ENCODE assay signal across 8 cellular contexts in the genomic region with DNA sequence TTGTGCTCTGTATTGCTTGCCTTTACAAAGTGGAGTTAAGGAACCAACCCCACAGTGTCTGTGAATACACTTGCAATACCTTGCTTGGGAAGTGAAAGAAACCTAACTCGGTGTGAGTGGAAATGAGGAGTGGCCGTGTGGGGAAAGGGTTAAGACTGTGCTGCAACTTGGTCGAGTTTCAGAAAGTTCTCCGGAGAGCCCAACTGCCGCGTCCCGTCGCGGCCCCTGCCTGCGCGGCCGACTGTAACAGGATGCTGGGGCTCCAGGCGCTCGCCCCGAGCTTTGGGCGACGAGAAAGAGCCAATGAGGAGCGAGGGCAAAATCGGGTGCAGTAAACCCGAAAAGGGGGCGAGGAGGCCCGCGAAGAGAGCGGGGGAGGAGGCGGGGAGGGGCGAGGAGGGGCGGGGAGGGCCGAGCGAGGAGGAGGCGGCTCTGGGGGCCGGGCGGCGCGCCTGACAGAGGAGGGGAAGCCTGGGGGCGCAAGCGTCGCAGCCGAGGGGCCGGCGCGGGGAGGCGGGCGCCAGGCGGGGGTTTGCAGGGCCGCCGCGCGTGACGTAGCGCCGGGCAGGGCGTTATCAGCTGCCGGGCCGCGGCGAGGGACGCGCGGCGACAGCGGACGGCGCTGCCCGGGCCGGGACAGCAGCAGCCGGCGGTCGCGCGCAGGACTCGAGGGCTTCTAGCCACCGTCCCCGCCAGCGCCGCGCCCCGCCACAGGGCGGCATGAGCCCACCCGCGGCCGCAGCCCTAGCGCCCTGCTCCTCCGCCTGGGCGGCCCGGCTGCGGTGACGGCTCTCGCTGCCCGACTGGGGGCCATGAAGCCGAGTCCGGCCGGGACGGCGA. TPM values are rescaled to one million over a fixed set of nuclear protein-coding genes. Genes with fewer than 3 reads are reported as not detected.
DNase-seq lines count a peak whose midpoint lies in the region; ATAC-seq and TF ChIP-seq lines count a peak whose summit lies in the region.

Gene DACT1 (plus strand): TSS at position 572 of the 840 bp plus-strand sequence. CDS start 241 bp downstream, at position 813.

- no peaks in the 10 kb centered on the region for H3K36me3 ChIP-seq in testis (ENCODE audit: low read depth, missing control alignments)

- H3K9me3 Mint-ChIP-seq in activated T-helper 1 cell treated with anti-CD3 and anti-CD28 coated beads, Interleukin-12 subunit alpha, Interleukin-12 subunit beta, Interleukin-2, Interleukin-4 antibody, amounts not matched to agents 30 ng/mL and 10 ng/mL and 1 ng/mL, durations not matched to agents 14 hours and 24 hours and 36 hours: no peaks in the 10 kb centered on the region
- H3K9me3 Mint-ChIP-seq in natural killer cell treated with Interleukin-12 subunit alpha and Interleukin-12 subunit beta and Interleukin-15 and Interleukin-18, amount 100 ng/mL, for 72 hours: no peaks in the 10 kb centered on the region

- H3K36me3 Mint-ChIP-seq in activated T-helper 1 cell treated with anti-CD3 and anti-CD28 coated beads, Interleukin-12 subunit alpha, Interleukin-12 subunit beta, Interleukin-2, Interleukin-4 antibody, amounts not matched to agents 30 ng/mL and 10 ng/mL and 1 ng/mL, durations not matched to agents 14 hours and 24 hours and 36 hours (ENCODE audit: low read depth): no peaks in the 10 kb centered on the region
- H3K36me3 Mint-ChIP-seq in natural killer cell treated with Interleukin-12 subunit alpha and Interleukin-12 subunit beta and Interleukin-15 and Interleukin-18, amount 100 ng/mL, for 72 hours: no peaks in the 10 kb centered on the region

- peaks cover 37% of the 10 kb centered on the region for H3K27me3 Mint-ChIP-seq in activated T-helper 1 cell treated with anti-CD3 and anti-CD28 coated beads, Interleukin-12 subunit alpha, Interleukin-12 subunit beta, Interleukin-2, Interleukin-4 antibody, amounts not matched to agents 30 ng/mL and 10 ng/mL and 1 ng/mL, durations not matched to agents 14 hours and 24 hours and 36 hours (ENCODE audit: insufficient read depth)
- H3K27me3 Mint-ChIP-seq in natural killer cell treated with Interleukin-12 subunit alpha and Interleukin-12 subunit beta and Interleukin-15 and Interleukin-18, amount 100 ng/mL, for 72 hours: peaks cover 25 to 47% of the 10 kb centered on the region in 2 donors

- H3K4me3 ChIP-seq in fibroblast of villous mesenchyme (ENCODE audit: low read depth, low read length) (peak within 1 kb of the TSS; percentile 72), testis (peak within 1 kb of the TSS; percentile 70 to 75)

- TF ChIP-seq POLR2A in testis (IDR thresholded peaks at IDR 0.05): no peak

- 0% methylated on average over 25 to 81 of the region's 94 CpGs for WGBS in testis, 2 donors

- intact Hi-C loops in activated T-helper 1 cell treated with anti-CD3 and anti-CD28 coated beads, Interleukin-12 subunit alpha, Interleukin-12 subunit beta, Interleukin-2, Interleukin-4 antibody, amounts not matched to agents 30 ng/mL and 10 ng/mL and 1 ng/mL, durations not matched to agents 14 hours and 24 hours and 36 hours (cut with micrococcal nuclease): loop anchor here (1.0 to 5.0 kb wide), 11 partner anchors 25 to 845 kb away; partner anchors contain the start of genes ARID4A, DAAM1, JKAMP and KIAA0586
- intact Hi-C loops in testis (cut with DNase I; ENCODE audit: low total_unique reads): no loop called here

- peak within 1 kb of the TSS; percentile 75 for H3K27ac Mint-ChIP-seq in activated T-helper 1 cell treated with anti-CD3 and anti-CD28 coated beads, Interleukin-12 subunit alpha, Interleukin-12 subunit beta, Interleukin-2, Interleukin-4 antibody, amounts not matched to agents 30 ng/mL and 10 ng/mL and 1 ng/mL, durations not matched to agents 14 hours and 24 hours and 36 hours
- H3K27ac Mint-ChIP-seq in natural killer cell treated with Interleukin-12 subunit alpha and Interleukin-12 subunit beta and Interleukin-15 and Interleukin-18, amount 100 ng/mL, for 72 hours: no peak within 1 kb of the TSS

- DNase-seq in NCI-H1417 (lab: John Stamatoyannopoulos, UW) (peak; percentile 21 to 69 (median 43)), NCI-H1417 treated with DMSO at 0.1 percent for 48 hours (lab: John Stamatoyannopoulos, UW) (no peak), NCI-H748 (lab: John Stamatoyannopoulos, UW; ENCODE audit: unreplicated experiment) (peak; percentile 70), fibroblast of villous mesenchyme (ENCODE audit: low read depth) (peak; percentile 88), testis (peak; percentile 70)
- DNase-seq in activated T-helper 1 cell treated with anti-CD3 and anti-CD28 coated beads, Interleukin-12 subunit alpha, Interleukin-12 subunit beta, Interleukin-2, Interleukin-4 antibody, amounts not matched to agents 30 ng/mL and 10 ng/mL and 1 ng/mL, durations not matched to agents 14 hours and 24 hours and 36 hours (ENCODE audit: low spot score): peak; percentile 49
- DNase-seq in natural killer cell treated with Interleukin-12 subunit alpha and Interleukin-12 subunit beta and Interleukin-15 and Interleukin-18, amount 100 ng/mL, for 72 hours (ENCODE audit: low spot score): peak; percentile 58

- H3K27ac ChIP-seq in testis: peak within 1 kb of the TSS; percentile 86 to 95

- H3K27me3 ChIP-seq in testis: no peaks in the 10 kb centered on the region

- H3K4me1 ChIP-seq in testis: peaks cover 16% of the 10 kb centered on the region

- peaks cover 35% of the 10 kb centered on the region for H3K4me1 Mint-ChIP-seq in activated T-helper 1 cell treated with anti-CD3 and anti-CD28 coated beads, Interleukin-12 subunit alpha, Interleukin-12 subunit beta, Interleukin-2, Interleukin-4 antibody, amounts not matched to agents 30 ng/mL and 10 ng/mL and 1 ng/mL, durations not matched to agents 14 hours and 24 hours and 36 hours (ENCODE audit: low read depth)
- H3K4me1 Mint-ChIP-seq in natural killer cell treated with Interleukin-12 subunit alpha and Interleukin-12 subunit beta and Interleukin-15 and Interleukin-18, amount 100 ng/mL, for 72 hours (ENCODE audit: low read depth in 2 of 2): peaks cover 15 to 16% of the 10 kb centered on the region in 2 donors

- TF ChIP-seq CTCF in fibroblast of villous mesenchyme (IDR thresholded peaks at IDR 0.05; ENCODE audit: insufficient read depth, low read depth, low read length) (no peak), testis (IDR thresholded peaks at IDR 0.05) (no peak)

- peak; percentile 56 for ATAC-seq in HG02571 (IDR thresholded peaks at IDR 0.05; ENCODE audit: unreplicated experiment)
- ATAC-seq in natural killer cell treated with Interleukin-12 subunit alpha and Interleukin-12 subunit beta and Interleukin-15 and Interleukin-18, amount 100 ng/mL, for 72 hours: peak; percentile 65 to 76

- H3K4me3 Mint-ChIP-seq in activated T-helper 1 cell treated with anti-CD3 and anti-CD28 coated beads, Interleukin-12 subunit alpha, Interleukin-12 subunit beta, Interleukin-2, Interleukin-4 antibody, amounts not matched to agents 30 ng/mL and 10 ng/mL and 1 ng/mL, durations not matched to agents 14 hours and 24 hours and 36 hours: peak within 1 kb of the TSS; percentile 86
- peak within 1 kb of the TSS; percentile 80 for H3K4me3 Mint-ChIP-seq in natural killer cell treated with Interleukin-12 subunit alpha and Interleukin-12 subunit beta and Interleukin-15 and Interleukin-18, amount 100 ng/mL, for 72 hours

- H3K9me3 ChIP-seq in testis: no peaks in the 10 kb centered on the region

RNA-seq across cellular contexts. Expression of gene DACT1, which starts in this region (rescaled TPM):
- total RNA-seq in activated T-helper 1 cell treated with anti-CD3 and anti-CD28 coated beads, Interleukin-12 subunit alpha, Interleukin-12 subunit beta, Interleukin-2, Interleukin-4 antibody, amounts not matched to agents 30 ng/mL and 10 ng/mL and 1 ng/mL, durations not matched to agents 14 hours and 24 hours and 36 hours: 1.6 and 2.3 TPM in 2 replicates
- total RNA-seq in fibroblast of villous mesenchyme (6.9 and 35.8 TPM in 2 replicates), testis (10 to 100 TPM; 24.0 to 25.0 TPM)
- not detected for total RNA-seq in natural killer cell treated with Interleukin-12 subunit alpha and Interleukin-12 subunit beta and Interleukin-15 and Interleukin-18, amount 100 ng/mL, for 72 hours
- polyA plus RNA-seq in testis (ENCODE audit: insufficient read depth, low read depth, low replicate concordance): 21.7 TPM

Comparison
In these comparisons a context has a peak if more than half of its experiments do, and no peak if none do; other contexts are left out.
1. Peak in DNase-seq and ATAC-seq in natural killer cell treated with Interleukin-12 subunit alpha and Interleukin-12 subunit beta and Interleukin-15 and Interleukin-18, amount 100 ng/mL, for 72 hours; RNA of the gene not detected or under 1 TPM.